ENCODE assay signal across 1 cellular context in genomic region chr17:80596760-80597608, GRCh38.
TF ChIP-seq lines count a peak whose summit lies in the region.

No MANE protein-coding gene starts in this region.

TF ChIP-seq in GM23338, 12 proteins besides CTCF, POLR2A, EP300 and RAD21 (continued from another document):
- TF ChIP-seq ZNF462 (CRISPR knock-in tag; IDR thresholded peaks at IDR 0.05) (no peak), POLR2AphosphoS5 (IDR thresholded peaks at IDR 0.05; ENCODE audit: low read depth) (no peak), ZNF331 (CRISPR knock-in tag; IDR thresholded peaks at IDR 0.05; ENCODE audit: low read depth) (no peak), CREB1 (CRISPR knock-in tag; IDR thresholded peaks at IDR 0.05; ENCODE audit: low read depth) (no peak), EZH2 (IDR thresholded peaks at IDR 0.05; ENCODE audit: low read depth, unreplicated experiment) (no peak), EZH2phosphoT487 (IDR thresholded peaks at IDR 0.05; ENCODE audit: unreplicated experiment) (no peak), NANOG (IDR thresholded peaks at IDR 0.05; ENCODE audit: borderline replicate concordance) (no peak), JUNB (IDR thresholded peaks at IDR 0.05; ENCODE audit: unreplicated experiment) (no peak), ETS1 (IDR thresholded peaks at IDR 0.05) (no peak)
